ENCODE assay signal across 18 cellular contexts in the genomic region with DNA sequence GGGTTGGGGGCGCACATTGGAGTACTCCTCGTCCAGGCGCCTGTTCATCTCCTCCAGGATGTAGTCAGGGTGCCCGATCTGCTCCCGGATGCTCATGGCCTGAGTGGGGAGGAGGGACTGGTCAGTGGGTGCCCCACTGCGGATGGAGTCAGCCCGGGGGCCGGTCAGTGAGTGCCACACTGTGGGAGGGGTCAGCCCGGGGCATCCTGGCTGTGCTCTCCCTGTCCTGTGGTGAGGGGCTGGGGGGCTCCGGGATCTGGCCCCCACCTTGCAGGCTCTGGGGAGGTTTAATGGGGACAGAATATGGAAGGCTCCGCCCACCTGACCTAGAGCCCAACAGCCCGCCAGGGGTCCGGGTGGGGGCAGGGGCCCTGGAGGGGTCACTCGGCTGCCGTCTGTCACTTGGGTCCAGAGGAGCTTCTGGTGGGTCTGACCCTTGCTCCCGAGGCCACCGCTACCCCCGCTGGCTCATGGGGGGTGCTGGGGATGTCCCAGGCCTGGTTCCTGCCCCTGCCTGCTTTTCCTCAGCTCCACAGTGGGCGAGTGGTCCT. TPM values are rescaled to one million over a fixed set of nuclear protein-coding genes. Genes with fewer than 3 reads are reported as not detected.
A peak's percentile ranks its signal among the peaks of the same experiment; 100 is the strongest.
DNase-seq lines count a peak whose midpoint lies in the region; ATAC-seq, FAIRE-seq and TF ChIP-seq lines count a peak whose summit lies in the region.
"Had no signal": no experiment of that assay in that cellular context is flagged by ENCODE, and none has a peak within 500 bp of the region (broad histone marks: within the 10 kb centered on the region; RNA-seq: fewer than 3 reads in every experiment).

No MANE protein-coding gene starts in this region.

- TF ChIP-seq CTCF in RWPE2 (IDR thresholded peaks at IDR 0.05; ENCODE audit: poor library complexity, severe bottlenecking) = no peak
- TF ChIP-seq CTCF in kidney (IDR thresholded peaks at IDR 0.05; ENCODE audit: borderline replicate concordance, extremely low read depth, insufficient read depth) = no peak
- TF ChIP-seq CTCF in sigmoid colon (IDR thresholded peaks at IDR 0.05) = no peak
- no peak for TF ChIP-seq CTCF in Caco-2 (IDR thresholded peaks at IDR 0.05; ENCODE audit: insufficient read depth in 1 of 2, low read depth in 1 of 2, low read length in 1 of 2, severe bottlenecking in 1 of 2, unreplicated experiment in 1 of 2)

- no TSS peak for BruUV-seq in Caco-2 (replicated peaks; lab: Mats Ljungman, UMichigan)

- FAIRE-seq in kidney (lab: Jason Lieb, UNC) (no peak), GM12892 (lab: Jason Lieb, UNC) (no peak)

- no peak for ATAC-seq in RWPE2 (ENCODE audit: low read depth)
- ATAC-seq in HG03439 (IDR thresholded peaks at IDR 0.05; ENCODE audit: unreplicated experiment) = no peak
- ATAC-seq: CD8-positive, alpha-beta T cell had no signal

- H3K4me1 ChIP-seq in RWPE2 (ENCODE audit: insufficient read depth, poor library complexity, severe bottlenecking) = no peaks in the 10 kb centered on the region
- H3K4me1 ChIP-seq in kidney (ENCODE audit: control insufficient read depth in 1 of 2, insufficient read depth in 1 of 2, low read depth in 1 of 2, low read length in 2 of 2) = peaks cover 0 to 4% of the 10 kb centered on the region in 2 donors
- H3K4me1 ChIP-seq in sigmoid colon = no peaks in the 10 kb centered on the region
- no peaks in the 10 kb centered on the region for H3K4me1 ChIP-seq in Caco-2
- H3K4me1 ChIP-seq: BE2C had no signal

- WGBS in sigmoid colon, 2 donors = 69 to 80% methylated on average over 19 of the region's 19 CpGs

- no peaks in the 10 kb centered on the region for H3K9me3 ChIP-seq in RWPE2 (ENCODE audit: severe bottlenecking)
- H3K9me3 ChIP-seq in kidney (ENCODE audit: control insufficient read depth in 1 of 2, low read length in 2 of 2) = no peaks in the 10 kb centered on the region
- H3K9me3 ChIP-seq in sigmoid colon = peaks cover 0 to 3% (median 1%) of the 10 kb centered on the region in 4 donors
- no peaks in the 10 kb centered on the region for H3K9me3 ChIP-seq in Caco-2
- H3K9me3 ChIP-seq: BE2C had no signal

- TF ChIP-seq EP300 in sigmoid colon (IDR thresholded peaks at IDR 0.05) = no peak

- peaks cover 8% of the 10 kb centered on the region for H3K4me1 Mint-ChIP-seq in activated naive CD4-positive, alpha-beta T cell treated with anti-CD3 and anti-CD28 coated beads, Interleukin-2, amount 10 ng/mL, durations not matched to agents 7 days and 5 days
- H3K4me1 Mint-ChIP-seq in Caco-2 (ENCODE audit: low read depth, unreplicated experiment) = no peaks in the 10 kb centered on the region

- no peak for TF ChIP-seq POLR2A in sigmoid colon (IDR thresholded peaks at IDR 0.05)
- no peak for TF ChIP-seq POLR2A in GM12892 (IDR thresholded peaks at IDR 0.05; ENCODE audit: low read depth, low read length)

- H3K36me3 ChIP-seq in RWPE2 (ENCODE audit: low read depth) (no peaks in the 10 kb centered on the region), kidney (ENCODE audit: control insufficient read depth in 1 of 2, insufficient read depth in 2 of 2, low read length in 2 of 2) (no peaks in the 10 kb centered on the region), sigmoid colon (no peaks in the 10 kb centered on the region), Caco-2 (ENCODE audit: control insufficient read depth, insufficient read depth, low read length) (no peaks in the 10 kb centered on the region)
- H3K36me3 ChIP-seq: BE2C had no signal

- POLR2A ChIA-PET in Caco-2 (lab: Charles Lee) = interaction anchor here (0.5 kb wide), 1 partner anchor 368 kb away, joined by 3 read pairs; no protein-coding TSS in a partner anchor

- H3K4me3 Mint-ChIP-seq in activated naive CD4-positive, alpha-beta T cell treated with anti-CD3 and anti-CD28 coated beads, Interleukin-2, amount 10 ng/mL, durations not matched to agents 7 days and 5 days = no peak overlapping the region
- no peak overlapping the region for H3K4me3 Mint-ChIP-seq in Caco-2 (ENCODE audit: unreplicated experiment)
- H3K4me3 Mint-ChIP-seq: CD8-positive, alpha-beta T cell had no signal

- intact Hi-C loops in kidney (cut with DNase I) = no loop called here
- intact Hi-C loops in sigmoid colon (cut with DNase I) = no loop called here
- intact Hi-C loops in Caco-2 (cut with micrococcal nuclease; ENCODE audit: unreplicated experiment) = no loop called here

- H3K36me3 Mint-ChIP-seq in activated naive CD4-positive, alpha-beta T cell treated with anti-CD3 and anti-CD28 coated beads, Interleukin-2, amount 10 ng/mL, durations not matched to agents 7 days and 5 days = no peaks in the 10 kb centered on the region
- H3K36me3 Mint-ChIP-seq in Caco-2 (ENCODE audit: insufficient read depth, unreplicated experiment) = no peaks in the 10 kb centered on the region
- H3K36me3 Mint-ChIP-seq: CD8-positive, alpha-beta T cell had no signal

- H3K4me3 ChIP-seq in RWPE2 (ENCODE audit: severe bottlenecking) (no peak overlapping the region), kidney (ENCODE audit: low read length in 2 of 2) (no peak overlapping the region), sigmoid colon (no peak overlapping the region), Caco-2 (ENCODE audit: low read depth, low read length) (no peak overlapping the region)

- no peaks in the 10 kb centered on the region for H3K9me3 Mint-ChIP-seq in activated naive CD4-positive, alpha-beta T cell treated with anti-CD3 and anti-CD28 coated beads, Interleukin-2, amount 10 ng/mL, durations not matched to agents 7 days and 5 days
- H3K9me3 Mint-ChIP-seq in Caco-2 (ENCODE audit: unreplicated experiment) = no peaks in the 10 kb centered on the region
- H3K9me3 Mint-ChIP-seq: CD8-positive, alpha-beta T cell had no signal

- no peak overlapping the region for H3K9ac ChIP-seq in kidney (ENCODE audit: low read length in 2 of 2)
- H3K9ac ChIP-seq: KMS-11 had no signal

- H3K27ac ChIP-seq in RWPE2 (ENCODE audit: poor library complexity, severe bottlenecking) (no peak overlapping the region), kidney (ENCODE audit: low read depth in 2 of 2, low read length in 2 of 2) (no peak overlapping the region), sigmoid colon (no peak overlapping the region)
- H3K27ac ChIP-seq: KMS-11 had no signal

- DNase-seq in activated naive CD4-positive, alpha-beta T cell treated with anti-CD3 and anti-CD28 coated beads, Interleukin-2, amount 10 ng/mL, durations not matched to agents 7 days and 5 days = peak; percentile 19
- no peak for DNase-seq in activated naive CD4-positive, alpha-beta T cell (lab: John Stamatoyannopoulos, UW)
- DNase-seq in RWPE2 (ENCODE audit: low spot score) (peak; percentile 64), kidney (peak; percentile 67), sigmoid colon (peak; percentile 57), GM12892 (ENCODE audit: insufficient read length) (no peak), Caco-2 (no peak)
- DNase-seq: BE2C; CD8-positive, alpha-beta T cell; GF-D8; NCI-H1092; NCI-H1694; NCI-H2107; NCI-H69 had no signal

- CTCF ChIA-PET in activated naive CD4-positive, alpha-beta T cell treated with anti-CD3 and anti-CD28 coated beads, Interleukin-2, amount 10 ng/mL, durations not matched to agents 7 days and 5 days (lab: Charles Lee) = no interaction called here
- CTCF ChIA-PET in Caco-2 (lab: Charles Lee) = no interaction called here

- H3K27me3 Mint-ChIP-seq in activated naive CD4-positive, alpha-beta T cell treated with anti-CD3 and anti-CD28 coated beads, Interleukin-2, amount 10 ng/mL, durations not matched to agents 7 days and 5 days = peaks cover 19% of the 10 kb centered on the region
- H3K27me3 Mint-ChIP-seq in Caco-2 (ENCODE audit: insufficient read depth, unreplicated experiment) = peaks cover 6% of the 10 kb centered on the region

- no peak overlapping the region for H3K27ac Mint-ChIP-seq in activated naive CD4-positive, alpha-beta T cell treated with anti-CD3 and anti-CD28 coated beads, Interleukin-2, amount 10 ng/mL, durations not matched to agents 7 days and 5 days
- no peak overlapping the region for H3K27ac Mint-ChIP-seq in Caco-2 (ENCODE audit: unreplicated experiment)

- H3K27me3 ChIP-seq in RWPE2 (ENCODE audit: insufficient read depth, poor library complexity, severe bottlenecking) = peaks cover 6% of the 10 kb centered on the region
- H3K27me3 ChIP-seq in sigmoid colon = peaks cover 0 to 27% (median 19%) of the 10 kb centered on the region in 3 donors
- H3K27me3 ChIP-seq in Caco-2 (replicated peaks; ENCODE audit: control insufficient read depth, insufficient read depth, low read length) = no peaks in the 10 kb centered on the region
- H3K27me3 ChIP-seq: BE2C had no signal

RNA-seq across cellular contexts. Expression of gene PRXL2B, which starts 8.8 kb away (rescaled TPM):
- total RNA-seq in kidney (39.5 TPM), sigmoid colon (10 to 100 TPM in 3 of 4 donors, 1 to 10 TPM in 1; 8.6 to 18.2 (median 15.3) TPM), Caco-2 (2022) (16.2 and 16.8 TPM in 2 replicates)
- polyA plus RNA-seq in kidney (ENCODE audit: insufficient read depth, low read depth, low replicate concordance) (25.6 TPM), sigmoid colon (10 to 100 TPM; 28.2 to 53.2 (median 42.1) TPM)
- polyA plus RNA-seq in GM12892 (2012; ENCODE audit: missing spikeins) = 5.8 TPM

RNA-seq across cellular contexts. Expression of gene MMEL1, which starts 37.5 kb away (rescaled TPM):
- total RNA-seq in kidney = 4.0 TPM
- polyA plus RNA-seq in kidney (ENCODE audit: insufficient read depth, low read depth, low replicate concordance) = 8.5 TPM
- total RNA-seq in sigmoid colon = 1 to 10 TPM in 2 of 4 donors, under 1 TPM in 1, not detected in 1; 0.66 to 3.4 (median 2.9) TPM
- polyA plus RNA-seq in sigmoid colon = 10 to 100 TPM in 2 of 3 donors, 1 to 10 TPM in 1; 5.0 to 37.2 (median 14.8) TPM
- polyA plus RNA-seq in GM12892 (2012; ENCODE audit: missing spikeins) = not detected
- not detected in 2 replicates for total RNA-seq in Caco-2 (2022)
- total RNA-seq: H4, MCF 10A had no signal

RNA-seq across cellular contexts. Expression of gene TNFRSF14, which starts 39.2 kb away (rescaled TPM):
- total RNA-seq in kidney = 95.0 TPM
- polyA plus RNA-seq in kidney (ENCODE audit: insufficient read depth, low read depth, low replicate concordance) = 99.1 TPM
- 10 to 100 TPM; 37.5 to 73.4 (median 60.4) TPM for total RNA-seq in sigmoid colon
- polyA plus RNA-seq in sigmoid colon = 100 to 1,000 TPM in 1 of 3 donors, 10 to 100 TPM in 2; 53.5 to 185 (median 64.7) TPM
- 117 TPM for polyA plus RNA-seq in GM12892 (2012; ENCODE audit: missing spikeins)
- 1.5 and 3.2 TPM in 2 replicates for total RNA-seq in Caco-2 (2022)

Comparison
In these comparisons a context has a peak if more than half of its experiments do, and no peak if none do; other contexts are left out.
1. DNase-seq: peak in activated naive CD4-positive, alpha-beta T cell treated with anti-CD3 and anti-CD28 coated beads, Interleukin-2, amount 10 ng/mL, durations not matched to agents 7 days and 5 days (single experiment), RWPE2 (single experiment), kidney (single experiment) and sigmoid colon (single experiment); none in activated naive CD4-positive, alpha-beta T cell (0 of 4), GM12892 (single experiment) and Caco-2 (0 of 2).